Comparison of ENCODE assay signal across 1 cellular context in the genomic region with DNA sequence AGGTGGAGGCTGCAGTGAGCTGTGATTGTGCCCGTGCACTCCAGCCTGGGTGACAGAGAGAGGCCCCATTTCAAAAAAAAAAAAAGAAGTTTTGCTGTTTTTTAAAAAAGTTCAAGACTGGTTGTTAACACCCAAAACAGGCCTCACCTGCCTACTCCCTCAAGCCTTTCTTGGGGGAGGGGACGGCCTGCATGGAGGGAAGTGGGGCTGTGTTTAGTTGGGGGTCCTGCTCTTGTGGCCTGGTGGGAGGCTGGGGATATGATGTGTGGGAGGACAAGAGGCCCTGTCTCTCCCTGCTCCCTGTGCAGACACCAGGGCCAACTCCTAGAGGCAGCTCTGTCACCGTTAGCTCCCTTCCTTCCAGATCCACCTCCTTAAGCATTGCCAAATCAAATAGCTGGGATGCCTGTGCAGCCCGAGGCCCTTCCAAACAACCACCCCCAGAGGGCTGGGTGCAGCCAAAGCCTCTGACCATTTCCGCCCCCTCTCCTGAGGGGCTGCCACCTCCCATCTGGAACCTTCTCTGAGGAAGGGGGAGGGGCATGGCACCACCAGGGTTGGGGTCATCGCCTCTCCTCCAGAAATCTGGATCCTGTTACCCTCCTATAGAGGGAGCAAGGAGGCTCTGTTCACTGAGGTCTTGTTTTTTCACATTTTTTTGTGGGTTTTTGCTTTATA.
TF ChIP-seq lines count a peak whose summit lies in the region.

No MANE protein-coding gene starts in this region.

TF ChIP-seq in A549, 52 proteins besides CTCF, POLR2A, EP300 and RAD21:
- TF ChIP-seq HEYL (CRISPR knock-in tag; IDR thresholded peaks at IDR 0.05) (no peak), KDM1A (IDR thresholded peaks at IDR 0.05; ENCODE audit: low read depth) (no peak), BHLHE40 (IDR thresholded peaks at IDR 0.05; ENCODE audit: low read depth, low read length) (no peak), HDAC2 (IDR thresholded peaks at IDR 0.05) (no peak), KDM5A (IDR thresholded peaks at IDR 0.05) (no peak), NPAS2 (CRISPR knock-in tag; IDR thresholded peaks at IDR 0.05; ENCODE audit: borderline replicate concordance) (no peak), POLR2AphosphoS2 (conservative IDR thresholded peaks at IDR 0.05; ENCODE audit: low read length) (no peak), CHD2 (IDR thresholded peaks at IDR 0.05; ENCODE audit: low read length, partially characterized antibody) (no peak), SREBF2 (IDR thresholded peaks at IDR 0.05) (no peak), TP53 (CRISPR knock-in tag; IDR thresholded peaks at IDR 0.05) (no peak), ESRRA (IDR thresholded peaks at IDR 0.05; ENCODE audit: borderline replicate concordance, low read length) (no peak)
- TF ChIP-seq, protein P1, sequence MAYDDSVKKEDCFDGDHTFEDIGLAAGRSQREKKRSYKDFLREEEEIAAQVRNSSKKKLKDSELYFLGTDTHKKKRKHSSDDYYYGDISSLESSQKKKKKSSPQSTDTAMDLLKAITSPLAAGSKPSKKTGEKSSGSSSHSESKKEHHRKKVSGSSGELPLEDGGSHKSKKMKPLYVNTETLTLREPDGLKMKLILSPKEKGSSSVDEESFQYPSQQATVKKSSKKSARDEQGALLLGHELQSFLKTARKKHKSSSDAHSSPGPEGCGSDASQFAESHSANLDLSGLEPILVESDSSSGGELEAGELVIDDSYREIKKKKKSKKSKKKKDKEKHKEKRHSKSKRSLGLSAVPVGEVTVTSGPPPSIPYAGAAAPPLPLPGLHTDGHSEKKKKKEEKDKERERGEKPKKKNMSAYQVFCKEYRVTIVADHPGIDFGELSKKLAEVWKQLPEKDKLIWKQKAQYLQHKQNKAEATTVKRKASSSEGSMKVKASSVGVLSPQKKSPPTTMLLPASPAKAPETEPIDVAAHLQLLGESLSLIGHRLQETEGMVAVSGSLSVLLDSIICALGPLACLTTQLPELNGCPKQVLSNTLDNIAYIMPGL (CRISPR knock-in tag; IDR thresholded peaks at IDR 0.05; ENCODE audit: borderline replicate concordance), result no peak
- TF ChIP-seq, protein P2, sequence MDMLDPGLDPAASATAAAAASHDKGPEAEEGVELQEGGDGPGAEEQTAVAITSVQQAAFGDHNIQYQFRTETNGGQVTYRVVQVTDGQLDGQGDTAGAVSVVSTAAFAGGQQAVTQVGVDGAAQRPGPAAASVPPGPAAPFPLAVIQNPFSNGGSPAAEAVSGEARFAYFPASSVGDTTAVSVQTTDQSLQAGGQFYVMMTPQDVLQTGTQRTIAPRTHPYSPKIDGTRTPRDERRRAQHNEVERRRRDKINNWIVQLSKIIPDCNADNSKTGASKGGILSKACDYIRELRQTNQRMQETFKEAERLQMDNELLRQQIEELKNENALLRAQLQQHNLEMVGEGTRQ (IDR thresholded peaks at IDR 0.05), result no peak
- TF ChIP-seq, protein P3, sequence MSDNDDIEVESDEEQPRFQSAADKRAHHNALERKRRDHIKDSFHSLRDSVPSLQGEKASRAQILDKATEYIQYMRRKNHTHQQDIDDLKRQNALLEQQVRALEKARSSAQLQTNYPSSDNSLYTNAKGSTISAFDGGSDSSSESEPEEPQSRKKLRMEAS (IDR thresholded peaks at IDR 0.05), result no peak
- TF ChIP-seq, protein P4, sequence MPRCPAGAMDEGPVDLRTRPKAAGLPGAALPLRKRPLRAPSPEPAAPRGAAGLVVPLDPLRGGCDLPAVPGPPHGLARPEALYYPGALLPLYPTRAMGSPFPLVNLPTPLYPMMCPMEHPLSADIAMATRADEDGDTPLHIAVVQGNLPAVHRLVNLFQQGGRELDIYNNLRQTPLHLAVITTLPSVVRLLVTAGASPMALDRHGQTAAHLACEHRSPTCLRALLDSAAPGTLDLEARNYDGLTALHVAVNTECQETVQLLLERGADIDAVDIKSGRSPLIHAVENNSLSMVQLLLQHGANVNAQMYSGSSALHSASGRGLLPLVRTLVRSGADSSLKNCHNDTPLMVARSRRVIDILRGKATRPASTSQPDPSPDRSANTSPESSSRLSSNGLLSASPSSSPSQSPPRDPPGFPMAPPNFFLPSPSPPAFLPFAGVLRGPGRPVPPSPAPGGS (IDR thresholded peaks at IDR 0.05), result no peak
TF ChIP-seq in A549: peak in this region for 0.
